Comparison of ENCODE assay signal across 9 cellular contexts in the genomic region with DNA sequence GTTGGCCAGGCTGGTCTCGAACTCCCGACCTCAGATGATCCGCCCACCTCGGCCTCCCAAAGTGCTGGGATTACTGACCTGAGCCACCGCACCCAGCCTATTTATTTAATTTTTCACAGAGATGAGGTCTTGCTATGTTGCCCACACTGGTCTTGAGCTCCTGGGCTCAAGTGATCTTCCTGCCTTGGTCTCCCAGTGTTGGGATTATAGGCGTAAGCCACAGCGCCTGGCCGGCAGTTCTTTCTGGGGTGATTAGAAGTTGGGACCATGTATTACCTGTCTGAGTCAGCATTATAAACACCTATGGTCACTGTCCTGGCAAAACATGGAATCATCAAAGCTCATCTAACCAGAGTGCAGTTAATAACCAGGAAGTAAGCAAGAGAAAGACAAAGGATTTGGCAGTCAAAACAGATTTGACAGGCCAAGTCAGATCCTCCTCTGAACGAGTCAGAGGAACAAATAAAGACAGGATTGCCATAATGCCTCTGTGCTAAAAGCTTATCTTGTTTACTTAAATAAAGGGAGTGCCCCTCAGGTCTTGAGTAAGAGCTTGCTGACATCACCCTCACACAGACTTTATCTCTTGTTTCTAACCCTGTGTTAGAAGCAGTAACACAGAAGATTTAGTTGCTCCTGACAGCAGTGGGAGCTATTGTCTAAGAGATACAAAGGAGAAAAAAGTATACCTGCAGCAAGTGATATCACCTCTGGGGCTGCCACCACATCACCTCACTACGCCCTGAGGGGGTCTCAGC. TPM values are rescaled to one million over a fixed set of nuclear protein-coding genes. Genes with fewer than 3 reads are reported as not detected.
A peak's percentile ranks its signal among the peaks of the same experiment; 100 is the strongest.
DNase-seq lines count a peak whose midpoint lies in the region; ATAC-seq and TF ChIP-seq lines count a peak whose summit lies in the region.
"Had no signal": no experiment of that assay in that cellular context is flagged by ENCODE, and none has a peak within 500 bp of the region (broad histone marks: within the 10 kb centered on the region; RNA-seq: fewer than 3 reads in every experiment).

No MANE protein-coding gene starts in this region.

- peak; percentile 91 for ATAC-seq in omental fat pad (ENCODE audit: low FRiP score)
- ATAC-seq in GM18505 (IDR thresholded peaks at IDR 0.05; ENCODE audit: unreplicated experiment): no peak

- no peak for TF ChIP-seq POLR2A in GM18505 (IDR thresholded peaks at IDR 0.05; ENCODE audit: borderline replicate concordance, extremely low read depth, insufficient read depth, insufficient read length)

- POLR2A ChIA-PET in GM10248 (lab: Yijun Ruan, JAX): interaction anchor here (0.6 kb wide), 1 partner anchor 811 kb away, joined by 4 read pairs; no protein-coding TSS in a partner anchor

- CTCF ChIA-PET in GM10248 (lab: Yijun Ruan, JAX): interaction anchor here (1.1 kb wide), 2 partner anchors 10 to 36 kb away, joined by 4 read pairs; no protein-coding TSS in a partner anchor

- DNase-seq in EH (ENCODE audit: low read depth) (peak; percentile 91), NCI-H2196 (lab: John Stamatoyannopoulos, UW; ENCODE audit: unreplicated experiment) (peak; percentile 79), dermis microvascular lymphatic vessel endothelial cell (ENCODE audit: low read depth in 2 of 2) (peak; percentile 78 to 82), omental fat pad (ENCODE audit: low spot score) (no peak), NAMALWA (ENCODE audit: low spot score) (no peak), GM10248 (ENCODE audit: extremely low spot score) (no peak)
- no peak for DNase-seq in stimulated activated CD8-positive, alpha-beta memory T cell treated with anti-CD3 and anti-CD28 coated beads, Interleukin-4, amount 100 ng/mL, for 48 hours

- TF ChIP-seq CTCF in omental fat pad (IDR thresholded peaks at IDR 0.05): no peak
- TF ChIP-seq CTCF in GM10248 (IDR thresholded peaks at IDR 0.05; ENCODE audit: control extremely low read depth, extremely low read depth, low read depth, missing control alignments): no peak

RNA-seq across cellular contexts. Expression of a gene that starts 3.7 kb away (rescaled TPM):
- total RNA-seq in dermis microvascular lymphatic vessel endothelial cell (under 0.01 TPM in 1 of 2 replicates, not detected in the other), omental fat pad (under 1 TPM in 2 of 4 donors, not detected in 2; 0.24 to 0.37 TPM)
- total RNA-seq: activated CD8-positive, alpha-beta memory T cell treated with anti-CD3 and anti-CD28 coated beads for 36 hours had no signal

Comparison
In these comparisons a context has a peak if more than half of its experiments do, and no peak if none do; other contexts are left out.
1. DNase-seq: peak in EH (single experiment), NCI-H2196 (single experiment) and dermis microvascular lymphatic vessel endothelial cell (2 of 2); none in omental fat pad (single experiment), NAMALWA (single experiment), GM10248 (single experiment) and stimulated activated CD8-positive, alpha-beta memory T cell treated with anti-CD3 and anti-CD28 coated beads, Interleukin-4, amount 100 ng/mL, for 48 hours (single experiment).